Comparison of ENCODE assay signal across 8 cellular contexts in the genomic region with DNA sequence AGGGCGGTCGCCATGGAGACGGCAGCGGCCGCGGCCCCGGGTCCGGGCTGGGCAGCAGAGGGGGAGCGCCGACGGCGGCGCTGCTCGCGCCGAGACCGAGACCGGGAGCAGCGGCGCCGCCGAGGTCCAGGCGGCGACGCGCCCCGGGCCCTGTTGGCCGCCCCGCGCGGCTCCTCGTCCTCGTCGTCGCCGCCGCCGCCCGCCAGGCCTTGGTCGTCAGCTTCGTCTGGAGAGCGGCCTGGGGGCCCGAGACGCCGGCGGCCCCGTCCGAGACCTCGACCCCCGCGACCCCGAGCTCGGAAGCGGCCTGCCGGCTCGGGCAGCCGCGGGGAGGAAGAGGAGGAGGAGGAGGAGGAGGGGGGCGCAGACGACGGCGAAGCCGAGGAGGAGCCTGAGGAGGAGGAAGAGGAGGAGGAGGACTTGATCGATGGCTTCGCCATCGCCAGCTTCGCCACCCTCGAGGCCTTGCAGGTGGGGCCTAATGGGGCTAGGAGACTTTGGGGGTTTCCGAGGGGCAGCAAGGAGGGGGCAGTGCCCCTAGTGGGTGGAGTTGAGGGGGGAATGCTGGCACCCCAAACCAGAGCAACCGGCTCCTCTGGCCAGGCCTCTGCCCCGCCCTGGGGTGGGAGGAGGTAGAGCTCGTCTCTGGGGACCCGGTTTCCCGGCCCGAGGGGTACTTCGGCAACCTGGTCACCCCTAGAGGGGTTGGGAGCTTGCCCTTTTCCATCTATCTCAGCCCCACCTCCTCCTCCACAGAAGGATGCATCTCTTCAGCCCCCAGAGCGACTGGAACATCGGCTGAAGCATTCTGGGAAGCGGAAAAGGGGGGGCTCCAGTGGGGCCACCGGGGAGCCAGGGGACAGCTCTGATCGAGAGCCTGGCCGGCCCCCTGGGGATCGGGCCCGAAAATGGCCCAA. TPM values are rescaled to one million over a fixed set of nuclear protein-coding genes. Genes with fewer than 3 reads are reported as not detected.
DNase-seq lines count a peak whose midpoint lies in the region; ATAC-seq lines count a peak whose summit lies in the region.

No MANE protein-coding gene starts in this region.

- H3K27me3 ChIP-seq in rectal smooth muscle tissue (ENCODE audit: control insufficient read depth, insufficient read depth, low read length) = no peaks in the 10 kb centered on the region

- H3K4me1 ChIP-seq in rectal smooth muscle tissue (ENCODE audit: control insufficient read depth, insufficient read depth, low read length) = peaks cover 21% of the 10 kb centered on the region

- ATAC-seq in Right ventricle myocardium superior (ENCODE audit: poor library complexity) (no peak), GM21515 (IDR thresholded peaks at IDR 0.05; ENCODE audit: unreplicated experiment) (no peak), HG02852 (IDR thresholded peaks at IDR 0.05; ENCODE audit: unreplicated experiment) (no peak)

- intact Hi-C loops in Right ventricle myocardium superior (cut with DNase I) = no loop called here

- peak overlapping the region; percentile 95 for H3K9ac ChIP-seq in rectal smooth muscle tissue (ENCODE audit: low read length)

- DNase-seq in EH (ENCODE audit: low read depth) (peak; percentile 27), NCI-H226 (peak; percentile 12), Right ventricle myocardium superior (peak; percentile 50), NCI-H2171 treated with DMSO at 0.1 percent for 48 hours (lab: John Stamatoyannopoulos, UW) (no peak)
- DNase-seq in activated effector memory CD4-positive, alpha-beta T cell treated with anti-CD3 and anti-CD28 coated beads, Interleukin-2, amount 50 U/mL, for 16 hours = peak; percentile 81

- H3K27ac ChIP-seq in rectal smooth muscle tissue (ENCODE audit: low read depth, low read length) = peak overlapping the region; percentile 98

- H3K36me3 ChIP-seq in rectal smooth muscle tissue (ENCODE audit: control insufficient read depth, insufficient read depth, low read length) = peaks cover 45% of the 10 kb centered on the region

- peak overlapping the region; percentile 96 for H3K4me3 ChIP-seq in rectal smooth muscle tissue (ENCODE audit: low read length)

RNA-seq across cellular contexts. Expression of a gene that starts 1.5 kb away (rescaled TPM):
- 28.3 TPM for total RNA-seq in Right ventricle myocardium superior

RNA-seq across cellular contexts. Expression of a gene that starts 9.0 kb away (rescaled TPM):
- 18.9 TPM for total RNA-seq in Right ventricle myocardium superior

RNA-seq across cellular contexts. Expression of a gene that starts 39.2 kb away (rescaled TPM):
- 36.7 TPM for total RNA-seq in Right ventricle myocardium superior

RNA-seq across cellular contexts. Expression of a gene that starts 49.6 kb away (rescaled TPM):
- total RNA-seq in Right ventricle myocardium superior = 4.4 TPM
